In the genomic region with DNA sequence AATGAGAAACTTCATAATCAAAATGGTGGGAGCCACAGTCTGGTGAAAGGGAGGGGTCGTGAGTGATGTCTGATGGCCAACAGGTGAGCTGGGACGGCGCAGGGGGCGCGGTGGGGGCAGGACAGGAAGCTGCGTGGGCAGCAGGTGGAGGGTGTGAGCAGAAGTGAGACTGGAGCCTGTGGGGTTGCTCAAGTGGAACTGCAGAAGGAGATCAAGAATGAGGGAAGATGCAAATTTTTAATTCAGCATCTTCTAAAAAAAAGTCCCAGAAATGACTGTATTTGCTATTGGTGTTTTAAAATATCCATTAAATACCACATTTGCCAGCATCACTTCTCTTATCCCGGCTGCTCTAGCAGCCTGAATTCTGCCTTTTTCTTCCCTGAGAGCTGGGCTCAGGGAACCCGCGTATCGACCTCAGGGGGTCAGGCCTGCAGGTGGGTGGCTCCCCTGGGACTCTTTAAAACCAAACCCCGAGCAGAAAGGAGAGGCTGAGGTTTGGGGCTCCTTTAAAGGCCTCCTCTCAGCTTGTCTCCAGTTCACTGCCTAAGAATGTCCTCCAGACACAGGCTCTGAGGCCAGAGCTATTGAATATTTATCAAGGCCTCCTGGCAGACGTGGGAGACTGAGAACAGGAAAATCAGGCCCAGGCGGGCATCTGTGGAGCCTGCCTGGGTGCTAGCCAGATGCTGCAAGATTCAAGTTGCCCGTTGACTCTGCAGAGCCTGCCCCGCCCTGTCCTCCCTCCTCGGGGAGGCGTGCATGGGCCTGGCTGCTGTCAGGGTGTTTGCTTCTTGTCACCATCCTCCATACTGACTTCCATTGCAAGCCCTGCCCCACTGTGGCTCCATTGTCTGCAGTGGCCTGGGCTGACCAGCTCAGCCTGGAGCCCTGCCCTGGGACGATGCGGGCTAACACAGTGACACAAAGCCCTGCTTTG, we compare ENCODE assay signal across 8 cellular contexts. TPM values are rescaled to one million over a fixed set of nuclear protein-coding genes. Genes with fewer than 3 reads are reported as not detected.
A peak's percentile ranks its signal among the peaks of the same experiment; 100 is the strongest.
DNase-seq lines count a peak whose midpoint lies in the region; ATAC-seq and TF ChIP-seq lines count a peak whose summit lies in the region.

No MANE protein-coding gene starts in this region.

- H3K9me3 ChIP-seq in DOHH2 (ENCODE audit: control insufficient read depth, insufficient read depth, low read length) (peaks cover 18% of the 10 kb centered on the region), mesenchymal stem cell (ENCODE audit: control insufficient read depth, low read length) (peaks cover 7% of the 10 kb centered on the region), osteoblast (ENCODE audit: low read depth, low read length) (no peaks in the 10 kb centered on the region), aorta (ENCODE audit: control insufficient read depth, low read length) (no peaks in the 10 kb centered on the region)

- peak overlapping the region; percentile 22 for H3K27ac Mint-ChIP-seq in activated CD8-positive, alpha-beta T cell treated with anti-CD3 and anti-CD28 coated beads, Interleukin-2, amount 10 ng/mL, durations not matched to agents 7 days and 5 days

- peak overlapping the region; percentile 75 for H4K8ac ChIP-seq in mesenchymal stem cell (ENCODE audit: low read length)

- no peak overlapping the region for H3K14ac ChIP-seq in mesenchymal stem cell (ENCODE audit: low read length in 2 of 2)

- CTCF ChIA-PET in activated CD8-positive, alpha-beta T cell treated with anti-CD3 and anti-CD28 coated beads, Interleukin-2, amount 10 ng/mL, durations not matched to agents 7 days and 5 days (lab: Charles Lee), result interaction anchor here (0.9 to 8.2 kb wide), 21 partner anchors 10 to 124 kb away, joined by 3 to 201 read pairs (median 5); partner anchors contain the start of gene SYPL1

- H4K91ac ChIP-seq in mesenchymal stem cell (ENCODE audit: low read length), result peak overlapping the region; percentile 43

- TF ChIP-seq CTCF in DOHH2 (IDR thresholded peaks at IDR 0.05; ENCODE audit: low read depth, low read length, poor library complexity, severe bottlenecking) (no peak), osteoblast (IDR thresholded peaks at IDR 0.05; ENCODE audit: extremely low read depth, low read depth, low read length) (no peak)

- peak overlapping the region; percentile 70 for H3K4me3 ChIP-seq in DOHH2 (ENCODE audit: low read length)
- no peak overlapping the region for H3K4me3 ChIP-seq in mesenchymal stem cell (ENCODE audit: insufficient read depth in 1 of 2, low read depth in 1 of 2, low read length in 2 of 2)
- no peak overlapping the region for H3K4me3 ChIP-seq in osteoblast (ENCODE audit: insufficient read depth, low read length)
- H3K4me3 ChIP-seq in aorta (ENCODE audit: low read length in 2 of 2), result no peak overlapping the region

- H3K79me1 ChIP-seq in mesenchymal stem cell (replicated peaks; ENCODE audit: low read length, poor library complexity, severe bottlenecking), result no peaks in the 10 kb centered on the region

- POLR2A ChIA-PET in activated CD8-positive, alpha-beta T cell treated with anti-CD3 and anti-CD28 coated beads, Interleukin-2, amount 10 ng/mL, durations not matched to agents 7 days and 5 days (lab: Charles Lee), result interaction anchor here (0.6 to 2.7 kb wide), 3 partner anchors 13 to 257 kb away, joined by 3 to 11 read pairs (median 8); partner anchors contain the start of gene SYPL1

- H3F3A ChIP-seq in DOHH2 (ENCODE audit: control insufficient read depth, insufficient read depth), result peaks cover 56% of the 10 kb centered on the region

- peaks cover 21% of the 10 kb centered on the region for H3K79me2 ChIP-seq in DOHH2 (ENCODE audit: control insufficient read depth, low read length)
- H3K79me2 ChIP-seq in osteoblast (ENCODE audit: insufficient read depth, low read length), result no peaks in the 10 kb centered on the region

- H3K23ac ChIP-seq in mesenchymal stem cell (ENCODE audit: low read length in 2 of 2), result no peak overlapping the region

- H3K4ac ChIP-seq in mesenchymal stem cell (ENCODE audit: low read depth in 1 of 2, low read length in 2 of 2), result no peak overlapping the region

- H3K36me3 ChIP-seq in DOHH2 (ENCODE audit: control insufficient read depth, low read length), result peaks cover 35% of the 10 kb centered on the region
- H3K36me3 ChIP-seq in mesenchymal stem cell (ENCODE audit: control insufficient read depth in 1 of 2, insufficient read depth in 2 of 2, low read depth in 1 of 2, low read length in 2 of 2), result no peaks in the 10 kb centered on the region
- H3K36me3 ChIP-seq in osteoblast (ENCODE audit: insufficient read depth, low read length), result no peaks in the 10 kb centered on the region
- H3K36me3 ChIP-seq in aorta (ENCODE audit: control insufficient read depth in 1 of 2, insufficient read depth in 2 of 2, low read length in 1 of 2), result no peaks in the 10 kb centered on the region

- no peak overlapping the region for H3K4me3 Mint-ChIP-seq in activated CD8-positive, alpha-beta T cell treated with anti-CD3 and anti-CD28 coated beads, Interleukin-2, amount 10 ng/mL, durations not matched to agents 7 days and 5 days

- intact Hi-C loops in aorta (cut with DNase I), result loop anchor here (1.0 to 10.0 kb wide), 3 partner anchors 95 to 227 kb away; partner anchors contain the start of gene NAMPT (in 1 of the 2)

- H3K9me2 ChIP-seq in DOHH2 (replicated peaks; ENCODE audit: control insufficient read depth, low read length), result no peaks in the 10 kb centered on the region

- H2BK15ac ChIP-seq in mesenchymal stem cell (ENCODE audit: low read depth, poor library complexity, severe bottlenecking), result no peak overlapping the region

- H2BK5ac ChIP-seq in mesenchymal stem cell (ENCODE audit: low read depth, low read length, poor library complexity, severe bottlenecking), result no peak overlapping the region

- ATAC-seq in GM19467 (IDR thresholded peaks at IDR 0.05; ENCODE audit: unreplicated experiment) (peak; percentile 53), HG03460 (IDR thresholded peaks at IDR 0.05; ENCODE audit: unreplicated experiment) (peak; percentile 64), aorta (ENCODE audit: low FRiP score) (no peak)
- no peak for ATAC-seq in activated CD8-positive, alpha-beta T cell treated with anti-CD3 and anti-CD28 coated beads, Interleukin-2, amount 10 ng/mL, durations not matched to agents 7 days and 5 days

- H3K4me2 ChIP-seq in DOHH2 (ENCODE audit: low read length) (peak overlapping the region; percentile 89), mesenchymal stem cell (ENCODE audit: low read length, poor library complexity, severe bottlenecking) (no peak overlapping the region), osteoblast (ENCODE audit: insufficient read depth, low read length) (no peak overlapping the region)

- no peak overlapping the region for H3K9ac ChIP-seq in mesenchymal stem cell (ENCODE audit: low read length)

- peak overlapping the region; percentile 97 for H3K27ac ChIP-seq in DOHH2 (ENCODE audit: low read depth, low read length)
- no peak overlapping the region for H3K27ac ChIP-seq in mesenchymal stem cell (ENCODE audit: low read length, poor library complexity, severe bottlenecking)
- no peak overlapping the region for H3K27ac ChIP-seq in osteoblast (ENCODE audit: low read depth, low read length)
- H3K27ac ChIP-seq in aorta (ENCODE audit: low read depth in 1 of 2, low read length in 2 of 2), result no peak overlapping the region

- peaks cover 50% of the 10 kb centered on the region for H3K4me1 Mint-ChIP-seq in activated CD8-positive, alpha-beta T cell treated with anti-CD3 and anti-CD28 coated beads, Interleukin-2, amount 10 ng/mL, durations not matched to agents 7 days and 5 days (ENCODE audit: low read depth)

- H4K20me1 ChIP-seq in DOHH2 (ENCODE audit: control insufficient read depth, insufficient read depth, low read depth, low read length), result no peaks in the 10 kb centered on the region
- H4K20me1 ChIP-seq in osteoblast (ENCODE audit: insufficient read depth, low read length), result no peaks in the 10 kb centered on the region

- H2BK12ac ChIP-seq in mesenchymal stem cell (ENCODE audit: low read length in 2 of 2), result no peak overlapping the region

- H3K27me3 ChIP-seq in DOHH2 (ENCODE audit: control insufficient read depth, low read length), result no peaks in the 10 kb centered on the region
- peaks cover 11 to 18% of the 10 kb centered on the region in 2 experiments for H3K27me3 ChIP-seq in mesenchymal stem cell (ENCODE audit: control insufficient read depth in 1 of 2, insufficient read depth in 1 of 2, low read length in 2 of 2)
- peaks cover 4% of the 10 kb centered on the region for H3K27me3 ChIP-seq in osteoblast (ENCODE audit: insufficient read depth, low read length)
- no peaks in the 10 kb centered on the region for H3K27me3 ChIP-seq in aorta (ENCODE audit: control insufficient read depth in 1 of 2, insufficient read depth in 2 of 2, low read length in 1 of 2)

- peaks cover 96% of the 10 kb centered on the region for H3K4me1 ChIP-seq in DOHH2 (ENCODE audit: control insufficient read depth, low read length)
- peaks cover 3% of the 10 kb centered on the region for H3K4me1 ChIP-seq in mesenchymal stem cell (ENCODE audit: control insufficient read depth, insufficient read depth, low read depth, low read length)
- peaks cover 3% of the 10 kb centered on the region for H3K4me1 ChIP-seq in osteoblast (ENCODE audit: insufficient read depth, low read length)
- no peaks in the 10 kb centered on the region for H3K4me1 ChIP-seq in aorta (ENCODE audit: control insufficient read depth in 1 of 2, insufficient read depth in 2 of 2, low read length in 2 of 2)

- H3K36me3 Mint-ChIP-seq in activated CD8-positive, alpha-beta T cell treated with anti-CD3 and anti-CD28 coated beads, Interleukin-2, amount 10 ng/mL, durations not matched to agents 7 days and 5 days (ENCODE audit: low read depth), result no peaks in the 10 kb centered on the region

- DNase-seq in activated CD8-positive, alpha-beta T cell treated with anti-CD3 and anti-CD28 coated beads, Interleukin-2, amount 10 ng/mL, durations not matched to agents 7 days and 5 days, result no peak
- DNase-seq in mesenchymal stem cell (no peak), GF-D8 (lab: John Stamatoyannopoulos, UW) (no peak), osteoblast (ENCODE audit: insufficient read length, low spot score, missing footprints) (no peak), aorta (no peak)

- H3K9me3 Mint-ChIP-seq in activated CD8-positive, alpha-beta T cell treated with anti-CD3 and anti-CD28 coated beads, Interleukin-2, amount 10 ng/mL, durations not matched to agents 7 days and 5 days (ENCODE audit: insufficient read depth), result no peaks in the 10 kb centered on the region

- H2BK120ac ChIP-seq in mesenchymal stem cell (ENCODE audit: low read depth, low read length), result no peak overlapping the region

- H2AFZ ChIP-seq in mesenchymal stem cell (ENCODE audit: low read depth, low read length), result no peak overlapping the region
- no peak overlapping the region for H2AFZ ChIP-seq in osteoblast (ENCODE audit: low read length)

- no peak overlapping the region for H3K18ac ChIP-seq in mesenchymal stem cell (ENCODE audit: low read depth in 1 of 2, low read length in 2 of 2)

- H3K27me3 Mint-ChIP-seq in activated CD8-positive, alpha-beta T cell treated with anti-CD3 and anti-CD28 coated beads, Interleukin-2, amount 10 ng/mL, durations not matched to agents 7 days and 5 days (ENCODE audit: low read depth), result peaks cover 2% of the 10 kb centered on the region

- no peak overlapping the region for H2AK5ac ChIP-seq in mesenchymal stem cell (ENCODE audit: low read length, severe bottlenecking)

- WGBS in mesenchymal stem cell, result 80% methylated on average over 18 of the region's 19 CpGs
- 75% methylated on average over 19 of the region's 19 CpGs for WGBS in aorta, 2 donors

RNA-seq across cellular contexts. Expression of gene SYPL1, which starts 53.9 kb away (rescaled TPM):
- total RNA-seq in activated CD8-positive, alpha-beta T cell treated with anti-CD3 and anti-CD28 coated beads, Interleukin-2, amount 10 ng/mL, durations not matched to agents 7 days and 5 days, result 10 to 100 TPM; 51.3 to 52.4 TPM
- 61.5 TPM for polyA plus RNA-seq in mesenchymal stem cell (2013, experiment 1 of 2)
- polyA plus RNA-seq in mesenchymal stem cell (2013, experiment 2 of 2), result 68.5 TPM
- total RNA-seq in osteoblast (36.9 and 39.5 TPM in 2 replicates), aorta (10 to 100 TPM; 69.1 to 70.5 TPM)
- polyA plus RNA-seq in aorta, result 10 to 100 TPM; 38.9 to 56.0 TPM

Comparison
In these comparisons a context has a peak if more than half of its experiments do, and no peak if none do; other contexts are left out.
1. ATAC-seq: peak in GM19467 (single experiment) and HG03460 (single experiment); none in activated CD8-positive, alpha-beta T cell treated with anti-CD3 and anti-CD28 coated beads, Interleukin-2, amount 10 ng/mL, durations not matched to agents 7 days and 5 days (single experiment) and aorta (single experiment).